In the genomic region with DNA sequence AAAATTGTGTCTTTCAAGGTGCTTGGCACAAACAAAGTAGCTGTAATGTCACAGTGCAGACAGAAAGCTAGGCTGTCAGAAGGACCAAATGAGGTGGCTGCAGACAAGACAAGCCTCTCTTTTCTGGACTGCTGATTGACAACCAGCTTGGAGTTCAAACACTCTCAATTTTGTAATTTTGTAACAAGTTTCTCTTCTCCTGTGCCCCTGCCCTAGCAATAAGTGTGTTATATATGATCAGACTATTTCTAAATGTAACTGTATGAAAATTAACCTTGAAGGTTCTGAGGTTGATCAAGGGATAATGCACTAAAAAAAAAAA, we compare ENCODE assay signal across 24 cellular contexts.
"Had no signal": no experiment of that assay in that cellular context is flagged by ENCODE, and none has a peak within 500 bp of the region (broad histone marks: within the 10 kb centered on the region; RNA-seq: fewer than 3 reads in every experiment).

No MANE protein-coding gene starts in this region.

- H3K27me3 Mint-ChIP-seq: activated CD4-positive, alpha-beta T cell treated with anti-CD3 and anti-CD28 coated beads, Interleukin-2, amount 10 ng/mL, durations not matched to agents 7 days and 5 days had no signal

- H3K4me3 Mint-ChIP-seq: activated CD4-positive, alpha-beta T cell treated with anti-CD3 and anti-CD28 coated beads, Interleukin-2, amount 10 ng/mL, durations not matched to agents 7 days and 5 days; activated CD8-positive, alpha-beta T cell treated with anti-CD3 and anti-CD28 coated beads, Interleukin-2, amount 10 ng/mL, durations not matched to agents 7 days and 5 days; activated naive CD4-positive, alpha-beta T cell treated with anti-CD3 and anti-CD28 coated beads, Interleukin-2, amount 10 ng/mL, durations not matched to agents 7 days and 5 days; activated naive CD8-positive, alpha-beta T cell treated with anti-CD3 and anti-CD28 coated beads, Interleukin-2, amount 50 U/mL, for 24 hours; activated T-cell treated with anti-CD3 and anti-CD28 coated beads, Interleukin-2, amount 50 U/mL, for 4 hours; central memory CD8-positive, alpha-beta T cell; immature natural killer cell; memory B cell; naive B cell; neural crest cell had no signal

- H3K4me3 ChIP-seq: esophagus muscularis mucosa, mucosa of descending colon, prostate gland, right atrium auricular region, tibial artery, uterus had no signal

- H3K9me3 ChIP-seq: esophagus muscularis mucosa, mucosa of descending colon, prostate gland, right atrium auricular region, tibial artery, uterus had no signal

- H3K27ac Mint-ChIP-seq: activated CD4-positive, alpha-beta T cell treated with anti-CD3 and anti-CD28 coated beads, Interleukin-2, amount 10 ng/mL, durations not matched to agents 7 days and 5 days; activated CD8-positive, alpha-beta T cell treated with anti-CD3 and anti-CD28 coated beads, Interleukin-2, amount 10 ng/mL, durations not matched to agents 7 days and 5 days; activated naive CD4-positive, alpha-beta T cell treated with anti-CD3 and anti-CD28 coated beads, Interleukin-2, amount 10 ng/mL, durations not matched to agents 7 days and 5 days; activated naive CD8-positive, alpha-beta T cell treated with anti-CD3 and anti-CD28 coated beads, Interleukin-2, amount 50 U/mL, for 24 hours; immature natural killer cell; memory B cell; naive B cell had no signal

- H3K4me1 Mint-ChIP-seq: immature natural killer cell, naive B cell, neural crest cell had no signal

- DNase-seq: activated CD8-positive, alpha-beta T cell treated with anti-CD3 and anti-CD28 coated beads, Interleukin-2, amount 10 ng/mL, durations not matched to agents 7 days and 5 days; activated effector memory CD4-positive, alpha-beta T cell treated with Interleukin-2 at 50 U/mL for 16 hours; activated naive CD4-positive, alpha-beta T cell treated with anti-CD3 and anti-CD28 coated beads, Interleukin-2, amount 10 ng/mL, durations not matched to agents 7 days and 5 days; activated naive CD8-positive, alpha-beta T cell treated with anti-CD3 and anti-CD28 coated beads, Interleukin-2, amount 50 U/mL, for 24 hours; activated T-cell treated with anti-CD3 and anti-CD28 coated beads, Interleukin-2, amount 50 U/mL, for 4 hours; anterior cingulate cortex; cortex of kidney; effector CD4-positive, alpha-beta T cell; immature natural killer cell; naive B cell; stimulated activated naive CD8-positive, alpha-beta T cell treated with anti-CD3 and anti-CD28 coated beads, Interleukin-15, Interleukin-2, amounts not matched to agents 100 U/mL and 50 U/mL, for 24 hours; substantia nigra; T-helper 9 cell; tibial artery; uterus had no signal

- H3K27ac ChIP-seq: brain microvascular endothelial cell, esophagus muscularis mucosa, right atrium auricular region, tibial artery, uterus had no signal

- H3K36me3 ChIP-seq: brain microvascular endothelial cell, esophagus muscularis mucosa, prostate gland, right atrium auricular region, tibial artery, uterus had no signal

- H3K27me3 ChIP-seq: brain microvascular endothelial cell, esophagus muscularis mucosa, right atrium auricular region, tibial artery, uterus had no signal

- ATAC-seq: activated CD8-positive, alpha-beta T cell treated with anti-CD3 and anti-CD28 coated beads, Interleukin-2, amount 10 ng/mL, durations not matched to agents 7 days and 5 days; activated naive CD8-positive, alpha-beta T cell treated with anti-CD3 and anti-CD28 coated beads, Interleukin-2, amount 50 U/mL, for 24 hours; mucosa of descending colon; stimulated activated naive CD8-positive, alpha-beta T cell treated with anti-CD3 and anti-CD28 coated beads, Interleukin-15, Interleukin-2, amounts not matched to agents 100 U/mL and 50 U/mL, for 24 hours had no signal

- H3K9me3 Mint-ChIP-seq: activated CD4-positive, alpha-beta T cell treated with anti-CD3 and anti-CD28 coated beads, Interleukin-2, amount 10 ng/mL, durations not matched to agents 7 days and 5 days; activated naive CD4-positive, alpha-beta T cell treated with anti-CD3 and anti-CD28 coated beads, Interleukin-2, amount 10 ng/mL, durations not matched to agents 7 days and 5 days; activated naive CD8-positive, alpha-beta T cell treated with anti-CD3 and anti-CD28 coated beads, Interleukin-2, amount 50 U/mL, for 24 hours; activated T-cell treated with anti-CD3 and anti-CD28 coated beads, Interleukin-2, amount 50 U/mL, for 4 hours; central memory CD8-positive, alpha-beta T cell; immature natural killer cell; memory B cell had no signal

- H3K36me3 Mint-ChIP-seq: activated naive CD4-positive, alpha-beta T cell treated with anti-CD3 and anti-CD28 coated beads, Interleukin-2, amount 10 ng/mL, durations not matched to agents 7 days and 5 days; immature natural killer cell; memory B cell; naive B cell had no signal

- H3K4me1 ChIP-seq: esophagus muscularis mucosa, prostate gland, right atrium auricular region, uterus had no signal
